ENCODE assay signal across 8 cellular contexts in genomic region chr1:117674521-117675400, GRCh38.
DNase-seq lines count a peak whose midpoint lies in the region; ATAC-seq and TF ChIP-seq lines count a peak whose summit lies in the region.

No MANE protein-coding gene starts in this region.

- DNase-seq in ELR (ENCODE audit: low read depth) (peak; percentile 36), NCI-H69 (lab: John Stamatoyannopoulos, UW) (peak; percentile 31), astrocyte of the spinal cord (ENCODE audit: low read depth, low spot score) (no peak), retinal pigment epithelial cell (ENCODE audit: low read depth) (no peak), nucleus accumbens (lab: John Stamatoyannopoulos, UW) (no peak), cerebellum (ENCODE audit: low spot score) (no peak), NCI-H2227 (lab: John Stamatoyannopoulos, UW; ENCODE audit: unreplicated experiment) (no peak)

- in situ Hi-C loops in astrocyte of the spinal cord (cut with HindIII; ENCODE audit: low sequenced_read_pairs), result no loop called here

- TF ChIP-seq CTCF in astrocyte of the spinal cord (IDR thresholded peaks at IDR 0.05; ENCODE audit: low read depth, low read length) (peak; percentile 29), retinal pigment epithelial cell (conservative IDR thresholded peaks at IDR 0.05; ENCODE audit: low read depth, low read length) (peak; percentile 26)

- ATAC-seq in GM21515 (IDR thresholded peaks at IDR 0.05; ENCODE audit: unreplicated experiment), result peak; percentile 58

- H3K4me3 ChIP-seq in astrocyte of the spinal cord (ENCODE audit: low read depth, low read length) (no peak overlapping the region), retinal pigment epithelial cell (ENCODE audit: low read length) (no peak overlapping the region)

Comparison
In these comparisons a context has a peak if more than half of its experiments do, and no peak if none do; other contexts are left out.
1. DNase-seq: peak in ELR (single experiment) and NCI-H69 (single experiment); none in astrocyte of the spinal cord (single experiment), retinal pigment epithelial cell (single experiment), nucleus accumbens (0 of 56), cerebellum (single experiment) and NCI-H2227 (single experiment).